Comparison of ENCODE assay signal across 16 cellular contexts in genomic region chr1:86948212-86948611, GRCh38. TPM values are rescaled to one million over a fixed set of nuclear protein-coding genes. Genes with fewer than 3 reads are reported as not detected.
A peak's percentile ranks its signal among the peaks of the same experiment; 100 is the strongest.
DNase-seq lines count a peak whose midpoint lies in the region; ATAC-seq and TF ChIP-seq lines count a peak whose summit lies in the region.
"Had no signal": no experiment of that assay in that cellular context is flagged by ENCODE, and none has a peak within 500 bp of the region (broad histone marks: within the 10 kb centered on the region; RNA-seq: fewer than 3 reads in every experiment).

No MANE protein-coding gene starts in this region.

- no peak overlapping the region for H3K27ac ChIP-seq in gastroesophageal sphincter
- H3K27ac ChIP-seq in lower lobe of right lung = no peak overlapping the region
- no peak overlapping the region for H3K27ac ChIP-seq in upper lobe of right lung
- H3K27ac ChIP-seq: BLaER1 treated with 17β-estradiol and CSF1 and Interleukin-3, amounts not matched to agents 10 nM and 100 nM; HL-60; SJSA1 had no signal

- H3K36me3 ChIP-seq in gastroesophageal sphincter = no peaks in the 10 kb centered on the region
- no peaks in the 10 kb centered on the region for H3K36me3 ChIP-seq in lower lobe of right lung
- H3K36me3 ChIP-seq in upper lobe of right lung = no peaks in the 10 kb centered on the region
- H3K36me3 ChIP-seq: SJSA1 had no signal

- H3K4me3 ChIP-seq in astrocyte of the cerebellum (ENCODE audit: low read depth, low read length) (no peak overlapping the region), gastroesophageal sphincter (no peak overlapping the region), lower lobe of right lung (no peak overlapping the region), upper lobe of right lung (no peak overlapping the region)
- H3K4me3 ChIP-seq: BLaER1 treated with 17β-estradiol and CSF1 and Interleukin-3, amounts not matched to agents 10 nM and 100 nM; GM23338; SJSA1 had no signal

- in situ Hi-C loops in astrocyte of the cerebellum (cut with HindIII; ENCODE audit: low sequenced_read_pairs) = no loop called here

- ATAC-seq in gastroesophageal sphincter (peak; percentile 60), lower lobe of right lung (peak; percentile 27 to 58), upper lobe of right lung (peak; percentile 53), left lobe of liver (no peak), HG02623 (IDR thresholded peaks at IDR 0.05; ENCODE audit: unreplicated experiment) (no peak), HG03460 (IDR thresholded peaks at IDR 0.05; ENCODE audit: unreplicated experiment) (no peak)
- ATAC-seq: GM23338 had no signal

- DNase-seq in astrocyte of the cerebellum (ENCODE audit: low read depth) (peak; percentile 16), lower lobe of right lung (no peak), upper lobe of right lung (no peak), left lobe of liver (ENCODE audit: low spot score) (no peak)
- DNase-seq: DMS 273 treated with DMSO at 0.1 percent for 48 hours, KG1, NCI-H1092 treated with DMSO at 0.1 percent for 48 hours, NCI-H1694, NCI-H774 had no signal

- H3K27me3 ChIP-seq in gastroesophageal sphincter (no peaks in the 10 kb centered on the region), lower lobe of right lung (ENCODE audit: low read depth) (no peaks in the 10 kb centered on the region), upper lobe of right lung (no peaks in the 10 kb centered on the region)
- H3K27me3 ChIP-seq: BLaER1 treated with 17β-estradiol and CSF1 and Interleukin-3, amounts not matched to agents 10 nM and 100 nM; SJSA1 had no signal

- intact Hi-C loops in lower lobe of right lung (cut with DNase I) (no loop called here), upper lobe of right lung (cut with DNase I) (no loop called here)

- no peak for TF ChIP-seq EP300 in gastroesophageal sphincter (IDR thresholded peaks at IDR 0.05)

- TF ChIP-seq POLR2A in gastroesophageal sphincter (IDR thresholded peaks at IDR 0.05) = no peak

- WGBS in gastroesophageal sphincter (ENCODE audit: low coverage in 1 of 2), 2 donors = 39 to 63% methylated on average over 5 of the region's 5 CpGs

- H3K4me1 ChIP-seq in gastroesophageal sphincter (peaks cover 0 to 8% (median 0%) of the 10 kb centered on the region in 3 donors), lower lobe of right lung (peaks cover 8% of the 10 kb centered on the region), upper lobe of right lung (no peaks in the 10 kb centered on the region)
- H3K4me1 ChIP-seq: SJSA1 had no signal

- TF ChIP-seq CTCF in astrocyte of the cerebellum (IDR thresholded peaks at IDR 0.05; ENCODE audit: low read depth, low read length, missing control alignments) = no peak
- TF ChIP-seq CTCF in gastroesophageal sphincter (IDR thresholded peaks at IDR 0.05) = no peak
- no peak for TF ChIP-seq CTCF in lower lobe of right lung (IDR thresholded peaks at IDR 0.05)
- no peak for TF ChIP-seq CTCF in upper lobe of right lung (IDR thresholded peaks at IDR 0.05)

- H3K9me3 ChIP-seq in gastroesophageal sphincter (no peaks in the 10 kb centered on the region), lower lobe of right lung (no peaks in the 10 kb centered on the region), upper lobe of right lung (no peaks in the 10 kb centered on the region)
- H3K9me3 ChIP-seq: SJSA1 had no signal

RNA-seq across cellular contexts. Expression of gene HS2ST1, which starts 33.8 kb away (rescaled TPM):
- total RNA-seq in gastroesophageal sphincter = 10 to 100 TPM; 10.3 to 17.0 (median 11.7) TPM
- total RNA-seq in lower lobe of right lung = 19.0 TPM
- 19.9 TPM for total RNA-seq in upper lobe of right lung
- total RNA-seq in left lobe of liver = 15.6 TPM

RNA-seq across cellular contexts. Expression of gene SELENOF, which starts 34.3 kb away (rescaled TPM):
- total RNA-seq in gastroesophageal sphincter = 100 to 1,000 TPM in 2 of 4 donors, 10 to 100 TPM in 2; 71.0 to 123 (median 102) TPM
- 197 TPM for total RNA-seq in lower lobe of right lung
- total RNA-seq in upper lobe of right lung = 197 TPM
- 105 TPM for total RNA-seq in left lobe of liver

Comparison
In these comparisons a context has a peak if more than half of its experiments do, and no peak if none do; other contexts are left out.
1. ATAC-seq: peak in gastroesophageal sphincter (single experiment), lower lobe of right lung (2 of 2) and upper lobe of right lung (single experiment); none in left lobe of liver (single experiment), HG02623 (single experiment) and HG03460 (single experiment).